1 cellular context compared by ENCODE assay signal in the genomic region with DNA sequence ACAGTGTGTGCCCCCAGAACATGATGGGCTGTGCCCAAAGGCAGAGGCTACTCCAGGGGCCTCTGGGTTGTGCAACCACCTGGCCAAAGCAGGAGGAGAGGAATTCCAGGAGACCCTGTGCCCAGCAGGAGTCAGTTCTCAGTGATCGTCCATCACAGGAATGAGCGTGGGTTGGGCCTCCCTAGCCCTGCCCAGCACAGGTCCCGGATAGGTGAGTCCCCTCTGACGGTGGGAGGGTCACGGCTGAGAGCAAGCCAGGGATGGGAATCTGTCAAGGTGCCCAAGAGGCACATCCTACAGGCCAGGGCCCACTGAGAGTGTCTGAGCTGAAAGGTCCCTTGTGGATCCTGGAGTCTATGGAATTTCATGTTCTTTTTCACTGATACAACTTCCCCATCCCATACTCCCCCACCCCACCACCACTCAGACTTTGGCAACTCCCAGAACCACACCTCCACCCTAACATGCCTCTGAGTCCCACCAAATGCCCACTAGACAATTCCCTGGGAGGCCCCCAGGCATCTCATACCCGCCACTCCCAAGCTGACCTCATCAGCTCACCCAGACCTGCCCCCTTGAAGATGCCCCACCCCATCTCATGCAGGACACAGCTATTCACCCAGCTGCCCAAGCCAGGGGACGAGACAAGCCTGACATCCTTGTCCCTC.
TF ChIP-seq lines count a peak whose summit lies in the region.

No MANE protein-coding gene starts in this region.

TF ChIP-seq in H1, 55 proteins besides CTCF, POLR2A, EP300 and RAD21:
- TF ChIP-seq ZNF274 (IDR thresholded peaks at IDR 0.05; ENCODE audit: borderline replicate concordance, extremely low read depth, low read length) (no peak), PHF8 (conservative IDR thresholded peaks at IDR 0.05; ENCODE audit: low read depth, low read length) (no peak), NANOG (IDR thresholded peaks at IDR 0.05; ENCODE audit: insufficient read depth, low read depth, low read length, poor library complexity, severe bottlenecking) (no peak), ATF3 (IDR thresholded peaks at IDR 0.05; ENCODE audit: insufficient read depth, low read depth, low read length) (no peak), SIX5 (IDR thresholded peaks at IDR 0.05; ENCODE audit: low read depth, low read length) (no peak), ASH2L (IDR thresholded peaks at IDR 0.05; ENCODE audit: low read length) (no peak), SAP30 (IDR thresholded peaks at IDR 0.05; ENCODE audit: insufficient read depth, insufficient replicate concordance, low read length) (no peak), BACH1 (IDR thresholded peaks at IDR 0.05; ENCODE audit: low read length) (no peak), GABPA (IDR thresholded peaks at IDR 0.05; ENCODE audit: borderline replicate concordance, insufficient read depth, low read length) (no peak), EGR1 (IDR thresholded peaks at IDR 0.05; ENCODE audit: borderline replicate concordance, low read depth, low read length) (no peak), EZH2 (IDR thresholded peaks at IDR 0.05; ENCODE audit: low read depth, low read length, severe bottlenecking) (no peak), FOSL1 (IDR thresholded peaks at IDR 0.05; ENCODE audit: insufficient read depth, low read depth, low read length) (no peak), KDM4A (IDR thresholded peaks at IDR 0.05; ENCODE audit: low read depth, low read length, severe bottlenecking) (no peak), CHD1 (IDR thresholded peaks at IDR 0.05; ENCODE audit: low read depth, low read length) (no peak), KDM1A (IDR thresholded peaks at IDR 0.05; ENCODE audit: borderline replicate concordance, low read length) (no peak), CEBPB (IDR thresholded peaks at IDR 0.05; ENCODE audit: low read depth, low read length) (no peak), SP4 (IDR thresholded peaks at IDR 0.05; ENCODE audit: low read length) (no peak), TAF1 (IDR thresholded peaks at IDR 0.05; ENCODE audit: low read depth, low read length) (no peak)
- TF ChIP-seq, protein P1, sequence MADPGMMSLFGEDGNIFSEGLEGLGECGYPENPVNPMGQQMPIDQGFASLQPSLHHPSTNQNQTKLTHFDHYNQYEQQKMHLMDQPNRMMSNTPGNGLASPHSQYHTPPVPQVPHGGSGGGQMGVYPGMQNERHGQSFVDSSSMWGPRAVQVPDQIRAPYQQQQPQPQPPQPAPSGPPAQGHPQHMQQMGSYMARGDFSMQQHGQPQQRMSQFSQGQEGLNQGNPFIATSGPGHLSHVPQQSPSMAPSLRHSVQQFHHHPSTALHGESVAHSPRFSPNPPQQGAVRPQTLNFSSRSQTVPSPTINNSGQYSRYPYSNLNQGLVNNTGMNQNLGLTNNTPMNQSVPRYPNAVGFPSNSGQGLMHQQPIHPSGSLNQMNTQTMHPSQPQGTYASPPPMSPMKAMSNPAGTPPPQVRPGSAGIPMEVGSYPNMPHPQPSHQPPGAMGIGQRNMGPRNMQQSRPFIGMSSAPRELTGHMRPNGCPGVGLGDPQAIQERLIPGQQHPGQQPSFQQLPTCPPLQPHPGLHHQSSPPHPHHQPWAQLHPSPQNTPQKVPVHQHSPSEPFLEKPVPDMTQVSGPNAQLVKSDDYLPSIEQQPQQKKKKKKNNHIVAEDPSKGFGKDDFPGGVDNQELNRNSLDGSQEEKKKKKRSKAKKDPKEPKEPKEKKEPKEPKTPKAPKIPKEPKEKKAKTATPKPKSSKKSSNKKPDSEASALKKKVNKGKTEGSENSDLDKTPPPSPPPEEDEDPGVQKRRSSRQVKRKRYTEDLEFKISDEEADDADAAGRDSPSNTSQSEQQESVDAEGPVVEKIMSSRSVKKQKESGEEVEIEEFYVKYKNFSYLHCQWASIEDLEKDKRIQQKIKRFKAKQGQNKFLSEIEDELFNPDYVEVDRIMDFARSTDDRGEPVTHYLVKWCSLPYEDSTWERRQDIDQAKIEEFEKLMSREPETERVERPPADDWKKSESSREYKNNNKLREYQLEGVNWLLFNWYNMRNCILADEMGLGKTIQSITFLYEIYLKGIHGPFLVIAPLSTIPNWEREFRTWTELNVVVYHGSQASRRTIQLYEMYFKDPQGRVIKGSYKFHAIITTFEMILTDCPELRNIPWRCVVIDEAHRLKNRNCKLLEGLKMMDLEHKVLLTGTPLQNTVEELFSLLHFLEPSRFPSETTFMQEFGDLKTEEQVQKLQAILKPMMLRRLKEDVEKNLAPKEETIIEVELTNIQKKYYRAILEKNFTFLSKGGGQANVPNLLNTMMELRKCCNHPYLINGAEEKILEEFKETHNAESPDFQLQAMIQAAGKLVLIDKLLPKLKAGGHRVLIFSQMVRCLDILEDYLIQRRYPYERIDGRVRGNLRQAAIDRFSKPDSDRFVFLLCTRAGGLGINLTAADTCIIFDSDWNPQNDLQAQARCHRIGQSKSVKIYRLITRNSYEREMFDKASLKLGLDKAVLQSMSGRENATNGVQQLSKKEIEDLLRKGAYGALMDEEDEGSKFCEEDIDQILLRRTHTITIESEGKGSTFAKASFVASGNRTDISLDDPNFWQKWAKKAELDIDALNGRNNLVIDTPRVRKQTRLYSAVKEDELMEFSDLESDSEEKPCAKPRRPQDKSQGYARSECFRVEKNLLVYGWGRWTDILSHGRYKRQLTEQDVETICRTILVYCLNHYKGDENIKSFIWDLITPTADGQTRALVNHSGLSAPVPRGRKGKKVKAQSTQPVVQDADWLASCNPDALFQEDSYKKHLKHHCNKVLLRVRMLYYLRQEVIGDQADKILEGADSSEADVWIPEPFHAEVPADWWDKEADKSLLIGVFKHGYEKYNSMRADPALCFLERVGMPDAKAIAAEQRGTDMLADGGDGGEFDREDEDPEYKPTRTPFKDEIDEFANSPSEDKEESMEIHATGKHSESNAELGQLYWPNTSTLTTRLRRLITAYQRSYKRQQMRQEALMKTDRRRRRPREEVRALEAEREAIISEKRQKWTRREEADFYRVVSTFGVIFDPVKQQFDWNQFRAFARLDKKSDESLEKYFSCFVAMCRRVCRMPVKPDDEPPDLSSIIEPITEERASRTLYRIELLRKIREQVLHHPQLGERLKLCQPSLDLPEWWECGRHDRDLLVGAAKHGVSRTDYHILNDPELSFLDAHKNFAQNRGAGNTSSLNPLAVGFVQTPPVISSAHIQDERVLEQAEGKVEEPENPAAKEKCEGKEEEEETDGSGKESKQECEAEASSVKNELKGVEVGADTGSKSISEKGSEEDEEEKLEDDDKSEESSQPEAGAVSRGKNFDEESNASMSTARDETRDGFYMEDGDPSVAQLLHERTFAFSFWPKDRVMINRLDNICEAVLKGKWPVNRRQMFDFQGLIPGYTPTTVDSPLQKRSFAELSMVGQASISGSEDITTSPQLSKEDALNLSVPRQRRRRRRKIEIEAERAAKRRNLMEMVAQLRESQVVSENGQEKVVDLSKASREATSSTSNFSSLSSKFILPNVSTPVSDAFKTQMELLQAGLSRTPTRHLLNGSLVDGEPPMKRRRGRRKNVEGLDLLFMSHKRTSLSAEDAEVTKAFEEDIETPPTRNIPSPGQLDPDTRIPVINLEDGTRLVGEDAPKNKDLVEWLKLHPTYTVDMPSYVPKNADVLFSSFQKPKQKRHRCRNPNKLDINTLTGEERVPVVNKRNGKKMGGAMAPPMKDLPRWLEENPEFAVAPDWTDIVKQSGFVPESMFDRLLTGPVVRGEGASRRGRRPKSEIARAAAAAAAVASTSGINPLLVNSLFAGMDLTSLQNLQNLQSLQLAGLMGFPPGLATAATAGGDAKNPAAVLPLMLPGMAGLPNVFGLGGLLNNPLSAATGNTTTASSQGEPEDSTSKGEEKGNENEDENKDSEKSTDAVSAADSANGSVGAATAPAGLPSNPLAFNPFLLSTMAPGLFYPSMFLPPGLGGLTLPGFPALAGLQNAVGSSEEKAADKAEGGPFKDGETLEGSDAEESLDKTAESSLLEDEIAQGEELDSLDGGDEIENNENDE (IDR thresholded peaks at IDR 0.05; ENCODE audit: insufficient replicate concordance, low read length), result no peak
